ENCODE assay signal across 18 cellular contexts in the genomic region with DNA sequence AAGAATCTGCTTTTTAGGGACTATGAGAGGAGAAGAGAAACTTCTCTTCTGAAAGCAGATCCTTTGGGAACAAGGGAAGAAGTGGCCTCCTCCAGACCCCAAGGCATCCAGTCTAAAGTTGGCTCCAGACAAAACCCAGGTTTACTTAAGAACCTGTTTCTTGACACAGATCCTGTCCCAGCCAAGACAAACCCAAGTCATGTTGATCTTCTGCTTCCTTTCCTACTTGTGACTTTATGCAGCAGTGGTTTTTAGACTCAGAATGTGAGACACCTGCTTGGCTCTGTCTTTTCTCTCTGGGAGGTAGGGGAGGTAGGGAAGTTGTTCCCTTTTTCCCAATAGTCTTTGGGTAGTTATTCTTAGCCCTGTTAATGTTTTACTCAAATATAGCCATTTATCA. TPM values are rescaled to one million over a fixed set of nuclear protein-coding genes. Genes with fewer than 3 reads are reported as not detected.
"Had no signal": no experiment of that assay in that cellular context is flagged by ENCODE, and none has a peak within 500 bp of the region (broad histone marks: within the 10 kb centered on the region; RNA-seq: fewer than 3 reads in every experiment).

No MANE protein-coding gene starts in this region.

- H3K36me3 Mint-ChIP-seq: activated naive CD8-positive, alpha-beta T cell treated with anti-CD3 and anti-CD28 coated beads for 36 hours had no signal

- H3K4me1 ChIP-seq: vagina had no signal

- H3K27ac ChIP-seq: right lobe of liver, thoracic aorta, vagina had no signal

- H3K9me3 ChIP-seq: heart right ventricle, right lobe of liver, thoracic aorta, vagina had no signal

- H3K27ac Mint-ChIP-seq: activated naive CD8-positive, alpha-beta T cell treated with anti-CD3 and anti-CD28 coated beads for 36 hours; endodermal cell had no signal

- H3K36me3 ChIP-seq: heart right ventricle, right lobe of liver, thoracic aorta, vagina had no signal

- H3K4me1 Mint-ChIP-seq: activated naive CD8-positive, alpha-beta T cell treated with anti-CD3 and anti-CD28 coated beads for 36 hours had no signal

- H3K4me3 ChIP-seq: heart right ventricle, right lobe of liver, thoracic aorta, vagina had no signal

- H3K27me3 ChIP-seq: heart right ventricle, right lobe of liver, vagina had no signal

- DNase-seq: activated CD4-positive, alpha-beta T cell treated with anti-CD3 and anti-CD28 coated beads, Interleukin-2, amount 50 U/mL, for 1 hour; activated CD8-positive, alpha-beta memory T cell treated with anti-CD3 and anti-CD28 coated beads for 24 hours; activated gamma-delta T cell treated with Interleukin-2 at 50 U/mL for 16 hours; activated naive CD8-positive, alpha-beta T cell treated with anti-CD3 and anti-CD28 coated beads for 36 hours; amygdala; cerebellar nuclear complex; endodermal cell; heart right ventricle; islet precursor cell; nephron progenitor cell; occipital lobe; right lobe of liver; stimulated activated CD4-positive, alpha-beta T cell treated with anti-CD3 and anti-CD28 coated beads, Interleukin-1b, Interleukin-23, amount 100 ng/mL, for 48 hours had no signal

- ATAC-seq: activated CD4-positive, CD25-positive, alpha-beta regulatory T cell treated with anti-CD3 and anti-CD28 coated beads, Interleukin-2, amount 50 U/mL, for 24 hours; heart right ventricle; left lobe of liver had no signal

- H3K27me3 Mint-ChIP-seq: activated naive CD8-positive, alpha-beta T cell treated with anti-CD3 and anti-CD28 coated beads for 36 hours had no signal

- H3K4me3 Mint-ChIP-seq: activated naive CD8-positive, alpha-beta T cell treated with anti-CD3 and anti-CD28 coated beads for 36 hours; endodermal cell; nephron progenitor cell had no signal

- H3K9me3 Mint-ChIP-seq: activated naive CD8-positive, alpha-beta T cell treated with anti-CD3 and anti-CD28 coated beads for 36 hours; endodermal cell; nephron progenitor cell had no signal

RNA-seq across cellular contexts. Expression of a gene that starts 38.3 kb away (rescaled TPM):
- total RNA-seq: epithelial cell of proximal tubule had no signal
